ENCODE assay signal across 8 cellular contexts in genomic region chr1:109282952-109283747, GRCh38. TPM values are rescaled to one million over a fixed set of nuclear protein-coding genes. Genes with fewer than 3 reads are reported as not detected.
DNase-seq lines count a peak whose midpoint lies in the region; ATAC-seq and TF ChIP-seq lines count a peak whose summit lies in the region.

PSRC1 (minus strand) TSS chr1:109283145.

- no peaks in the 10 kb centered on the region for H3K9me2 ChIP-seq in PC-3 (replicated peaks; ENCODE audit: low read length)

- BruUV-seq in PC-3 (replicated peaks; lab: Mats Ljungman, UMichigan) = TSS peak; percentile 79

- H3K79me2 ChIP-seq in PC-3 (ENCODE audit: low read length) = peaks cover 35% of the 10 kb centered on the region

- peak within 1 kb of the TSS; percentile 89 for H3K4me2 ChIP-seq in PC-3 (ENCODE audit: low read length)

- no peaks in the 10 kb centered on the region for H3F3A ChIP-seq in PC-3 (ENCODE audit: low read length, unreplicated experiment)

- H3K4me1 ChIP-seq in PC-3 (ENCODE audit: insufficient read depth, low read length) (peaks cover 23% of the 10 kb centered on the region), mucosa of stomach (ENCODE audit: control insufficient read depth, insufficient read depth, low read length) (peaks cover 19% of the 10 kb centered on the region)

- H4K20me1 ChIP-seq in PC-3 (ENCODE audit: low read length) = no peaks in the 10 kb centered on the region

- TF ChIP-seq EP300 in Ishikawa (IDR thresholded peaks at IDR 0.05; ENCODE audit: borderline replicate concordance) = no peak

- H3K27me3 ChIP-seq in PC-3 (ENCODE audit: low read length) (no peaks in the 10 kb centered on the region), mucosa of stomach (ENCODE audit: control insufficient read depth, insufficient read depth, low read length) (no peaks in the 10 kb centered on the region)

- H3K4me3 ChIP-seq in PC-3 (ENCODE audit: low read length) (peak within 1 kb of the TSS; percentile 89), mucosa of stomach (ENCODE audit: low read length) (peak within 1 kb of the TSS; percentile 55)

- POLR2A ChIA-PET in PC-3 (lab: Charles Lee; ENCODE audit: unreplicated experiment) = interaction anchor here (0.5 to 1.0 kb wide), 3 partner anchors 8 to 142 kb away, joined by 3 to 6 read pairs (median 3); no protein-coding TSS in a partner anchor

- H3K27ac ChIP-seq in PC-3 (ENCODE audit: low read length) = peak within 1 kb of the TSS; percentile 70

- H3K9ac ChIP-seq in PC-3 (ENCODE audit: low read length) (peak within 1 kb of the TSS; percentile 77), mucosa of stomach (ENCODE audit: low read length) (peak within 1 kb of the TSS; percentile 48)

- H3K9me3 ChIP-seq in PC-3 (ENCODE audit: low read length) (no peaks in the 10 kb centered on the region), mucosa of stomach (ENCODE audit: control insufficient read depth, low read length) (no peaks in the 10 kb centered on the region)

- TF ChIP-seq RAD21 in Ishikawa (IDR thresholded peaks at IDR 0.05; ENCODE audit: low read depth) = peak; percentile 19; the same call in 1 of the 2 replicates

- intact Hi-C loops in PC-3 (cut with micrococcal nuclease) = loop anchor here (1.0 kb wide), 2 partner anchors 8 to 116 kb away; no protein-coding TSS in a partner anchor

- CTCF ChIA-PET in PC-3 (lab: Charles Lee) = interaction anchor here (0.6 to 1.0 kb wide), 2 partner anchors 116 to 145 kb away, joined by 3 to 4 read pairs; no protein-coding TSS in a partner anchor

- TF ChIP-seq CTCF in PC-3 (conservative IDR thresholded peaks at IDR 0.05; ENCODE audit: low read depth, low read length) = peak; percentile 46

- ATAC-seq in GM21576 (IDR thresholded peaks at IDR 0.05; ENCODE audit: unreplicated experiment) (peak; percentile 91), PC-3 (peak; percentile 95)

- DNase-seq in DMS53 (lab: John Stamatoyannopoulos, UW) = peak; percentile 99
- peak; percentile 96 for DNase-seq in PC-3
- DNase-seq in activated T-cell treated with anti-CD3 and anti-CD28 coated beads, Interleukin-2, amount 50 U/mL, for 1 hour = peak; percentile 90
- DNase-seq in erythroblast (lab: John Stamatoyannopoulos, UW) = peak; percentile 92 to 96
- DNase-seq in stimulated activated CD8-positive, alpha-beta memory T cell treated with anti-CD3 and anti-CD28 coated beads, Interleukin-7, amount 100 ng/mL, for 1 hour (ENCODE audit: low read depth in 2 of 2) = peak; percentile 73 to 79

- peak; percentile 85 for TF ChIP-seq POLR2A in erythroblast (IDR thresholded peaks at IDR 0.05; ENCODE audit: low read length)

- H2AFZ ChIP-seq in PC-3 (ENCODE audit: low read length) = peak within 1 kb of the TSS; percentile 96

- H3K36me3 ChIP-seq in PC-3 (ENCODE audit: low read depth, low read length) (peaks cover 11% of the 10 kb centered on the region), mucosa of stomach (ENCODE audit: control insufficient read depth, insufficient read depth, low read length) (no peaks in the 10 kb centered on the region)

TF ChIP-seq in Ishikawa, 13 proteins besides CTCF, POLR2A, EP300 and RAD21:
- TF ChIP-seq TAF1 (IDR thresholded peaks at IDR 0.05; ENCODE audit: low read depth) (peak; percentile 88), YY1 (IDR thresholded peaks at IDR 0.05; ENCODE audit: low read depth) (no peak; the same call in none of the 2 replicates), FOXM1 (IDR thresholded peaks at IDR 0.05; ENCODE audit: borderline replicate concordance, low read depth) (0 out of 2 replicates have a peak, but pooled peaks have one; percentile 13), NFIC (IDR thresholded peaks at IDR 0.05) (no peak), TCF12 (IDR thresholded peaks at IDR 0.05; ENCODE audit: low read depth) (0 out of 2 replicates have a peak, but pooled peaks have one; percentile 33), MAX (IDR thresholded peaks at IDR 0.05) (peak; percentile 91)

RNA-seq across cellular contexts. Expression of gene PSRC1, which starts in this region (rescaled TPM):
- 33.8 and 34.5 TPM in 2 replicates for total RNA-seq in PC-3 (2014; rRNA removed)

Comparison
In these comparisons a context has a peak if more than half of its experiments do, and no peak if none do; other contexts are left out.
1. Peak in every context shown above with its lines: DNase-seq, ATAC-seq, H3K4me3 ChIP-seq and H3K27ac ChIP-seq.